Comparison of ENCODE assay signal across 1 cellular context in the genomic region with DNA sequence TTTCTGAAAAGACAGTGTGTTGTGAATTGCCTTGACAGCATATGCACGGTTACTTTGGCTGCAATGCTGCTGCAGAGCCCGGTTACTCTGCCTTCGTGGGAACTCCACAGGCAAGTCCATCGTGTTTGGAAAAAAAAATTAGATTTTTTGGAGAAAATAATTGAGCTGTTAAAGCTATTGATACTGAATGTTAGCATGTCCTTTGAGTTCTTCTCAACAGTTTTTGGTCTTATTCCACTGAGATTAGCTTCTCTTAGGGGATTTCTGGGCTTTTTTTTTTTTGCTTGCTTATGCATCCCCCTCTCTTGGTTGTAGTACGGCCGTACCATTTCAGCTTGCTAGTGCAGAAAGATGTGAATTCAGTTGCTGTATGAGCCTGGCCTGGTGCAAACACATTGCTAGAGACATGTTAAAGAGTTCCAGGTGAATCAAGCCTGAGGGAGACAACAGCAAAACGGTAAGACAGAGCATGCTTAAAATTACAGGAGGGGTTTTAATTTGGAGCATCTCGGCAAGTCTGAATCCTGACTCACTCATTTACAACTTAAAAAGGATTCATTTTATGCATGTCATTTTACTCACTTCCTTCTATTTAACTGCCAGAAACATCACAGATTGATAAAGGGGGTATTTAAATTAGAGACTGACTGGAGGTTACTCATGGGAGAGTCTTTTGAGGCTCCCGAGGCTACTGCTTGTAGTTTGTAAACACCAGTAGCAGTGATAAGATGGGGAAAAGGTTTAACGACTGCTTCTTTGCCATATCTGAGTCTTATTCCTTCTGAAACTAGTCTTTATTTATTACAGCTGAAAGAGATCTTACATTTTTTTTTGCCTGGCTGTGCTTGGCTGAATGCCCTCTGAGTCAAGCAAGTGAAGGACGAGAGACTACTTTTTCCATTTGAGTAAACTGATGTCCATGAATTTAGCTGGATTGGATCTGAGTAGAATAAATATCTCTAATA.
TF ChIP-seq lines count a peak whose summit lies in the region.

No MANE protein-coding gene starts in this region.

TF ChIP-seq in GM12878, 131 proteins besides CTCF, POLR2A, EP300 and RAD21 (continued from another document):
- TF ChIP-seq, protein P1, sequence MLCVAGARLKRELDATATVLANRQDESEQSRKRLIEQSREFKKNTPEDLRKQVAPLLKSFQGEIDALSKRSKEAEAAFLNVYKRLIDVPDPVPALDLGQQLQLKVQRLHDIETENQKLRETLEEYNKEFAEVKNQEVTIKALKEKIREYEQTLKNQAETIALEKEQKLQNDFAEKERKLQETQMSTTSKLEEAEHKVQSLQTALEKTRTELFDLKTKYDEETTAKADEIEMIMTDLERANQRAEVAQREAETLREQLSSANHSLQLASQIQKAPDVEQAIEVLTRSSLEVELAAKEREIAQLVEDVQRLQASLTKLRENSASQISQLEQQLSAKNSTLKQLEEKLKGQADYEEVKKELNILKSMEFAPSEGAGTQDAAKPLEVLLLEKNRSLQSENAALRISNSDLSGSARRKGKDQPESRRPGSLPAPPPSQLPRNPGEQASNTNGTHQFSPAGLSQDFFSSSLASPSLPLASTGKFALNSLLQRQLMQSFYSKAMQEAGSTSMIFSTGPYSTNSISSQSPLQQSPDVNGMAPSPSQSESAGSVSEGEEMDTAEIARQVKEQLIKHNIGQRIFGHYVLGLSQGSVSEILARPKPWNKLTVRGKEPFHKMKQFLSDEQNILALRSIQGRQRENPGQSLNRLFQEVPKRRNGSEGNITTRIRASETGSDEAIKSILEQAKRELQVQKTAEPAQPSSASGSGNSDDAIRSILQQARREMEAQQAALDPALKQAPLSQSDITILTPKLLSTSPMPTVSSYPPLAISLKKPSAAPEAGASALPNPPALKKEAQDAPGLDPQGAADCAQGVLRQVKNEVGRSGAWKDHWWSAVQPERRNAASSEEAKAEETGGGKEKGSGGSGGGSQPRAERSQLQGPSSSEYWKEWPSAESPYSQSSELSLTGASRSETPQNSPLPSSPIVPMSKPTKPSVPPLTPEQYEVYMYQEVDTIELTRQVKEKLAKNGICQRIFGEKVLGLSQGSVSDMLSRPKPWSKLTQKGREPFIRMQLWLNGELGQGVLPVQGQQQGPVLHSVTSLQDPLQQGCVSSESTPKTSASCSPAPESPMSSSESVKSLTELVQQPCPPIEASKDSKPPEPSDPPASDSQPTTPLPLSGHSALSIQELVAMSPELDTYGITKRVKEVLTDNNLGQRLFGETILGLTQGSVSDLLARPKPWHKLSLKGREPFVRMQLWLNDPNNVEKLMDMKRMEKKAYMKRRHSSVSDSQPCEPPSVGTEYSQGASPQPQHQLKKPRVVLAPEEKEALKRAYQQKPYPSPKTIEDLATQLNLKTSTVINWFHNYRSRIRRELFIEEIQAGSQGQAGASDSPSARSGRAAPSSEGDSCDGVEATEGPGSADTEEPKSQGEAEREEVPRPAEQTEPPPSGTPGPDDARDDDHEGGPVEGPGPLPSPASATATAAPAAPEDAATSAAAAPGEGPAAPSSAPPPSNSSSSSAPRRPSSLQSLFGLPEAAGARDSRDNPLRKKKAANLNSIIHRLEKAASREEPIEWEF (IDR thresholded peaks at IDR 0.05; ENCODE audit: insufficient replicate concordance, low read depth, low read length): no peak
- TF ChIP-seq NFIC (IDR thresholded peaks at IDR 0.05; ENCODE audit: low read depth, low read length): peak; percentile 12
- peak; percentile 65; the same call in 1 of the 2 replicates for TF ChIP-seq SREBF1 (IDR thresholded peaks at IDR 0.05; ENCODE audit: low read length)
- TF ChIP-seq ATF7 (IDR thresholded peaks at IDR 0.05; ENCODE audit: low read depth): peak; percentile 97
- TF ChIP-seq BHLHE40 (IDR thresholded peaks at IDR 0.05; ENCODE audit: borderline replicate concordance in 1 of 2, low read depth in 2 of 2, low read length in 1 of 2): peak; percentile 34 to 63; a peak in 2 of 4 replicates
- peak; percentile 63; the same call in 1 of the 2 replicates for TF ChIP-seq POLR2AphosphoS5 (IDR thresholded peaks at IDR 0.05; ENCODE audit: low read length)
- TF ChIP-seq MTA2 (IDR thresholded peaks at IDR 0.05; ENCODE audit: low read depth): 0 out of 2 replicates have a peak, but pooled peaks have one; percentile 11
- no peak for TF ChIP-seq SUPT20H (IDR thresholded peaks at IDR 0.05; ENCODE audit: borderline replicate concordance, control insufficient read depth, low read depth, low read length)
- 0 out of 4 replicates have a peak, but pooled peaks of 1 of the 2 experiments have one; percentile 7 for TF ChIP-seq IKZF2 (IDR thresholded peaks at IDR 0.05)
- TF ChIP-seq JUND (IDR thresholded peaks at IDR 0.05; ENCODE audit: low read depth, low read length): peak; percentile 54; the same call in 1 of the 2 replicates
- no peak for TF ChIP-seq CEBPZ (IDR thresholded peaks at IDR 0.05; ENCODE audit: low read depth, low read length)
- TF ChIP-seq CHD1 (IDR thresholded peaks at IDR 0.05; ENCODE audit: low read depth, low read length): peak; percentile 86; the same call in 1 of the 2 replicates
- TF ChIP-seq CBX5 (IDR thresholded peaks at IDR 0.05; ENCODE audit: low read depth): peak; percentile 62; the same call in 1 of the 2 replicates
- peak; percentile 57; the same call in 1 of the 2 replicates for TF ChIP-seq TAF1 (IDR thresholded peaks at IDR 0.05; ENCODE audit: borderline replicate concordance, low read depth, low read length)
- TF ChIP-seq JUNB (IDR thresholded peaks at IDR 0.05): peak; percentile 35
